Comparison of ENCODE assay signal across 8 cellular contexts in the genomic region with DNA sequence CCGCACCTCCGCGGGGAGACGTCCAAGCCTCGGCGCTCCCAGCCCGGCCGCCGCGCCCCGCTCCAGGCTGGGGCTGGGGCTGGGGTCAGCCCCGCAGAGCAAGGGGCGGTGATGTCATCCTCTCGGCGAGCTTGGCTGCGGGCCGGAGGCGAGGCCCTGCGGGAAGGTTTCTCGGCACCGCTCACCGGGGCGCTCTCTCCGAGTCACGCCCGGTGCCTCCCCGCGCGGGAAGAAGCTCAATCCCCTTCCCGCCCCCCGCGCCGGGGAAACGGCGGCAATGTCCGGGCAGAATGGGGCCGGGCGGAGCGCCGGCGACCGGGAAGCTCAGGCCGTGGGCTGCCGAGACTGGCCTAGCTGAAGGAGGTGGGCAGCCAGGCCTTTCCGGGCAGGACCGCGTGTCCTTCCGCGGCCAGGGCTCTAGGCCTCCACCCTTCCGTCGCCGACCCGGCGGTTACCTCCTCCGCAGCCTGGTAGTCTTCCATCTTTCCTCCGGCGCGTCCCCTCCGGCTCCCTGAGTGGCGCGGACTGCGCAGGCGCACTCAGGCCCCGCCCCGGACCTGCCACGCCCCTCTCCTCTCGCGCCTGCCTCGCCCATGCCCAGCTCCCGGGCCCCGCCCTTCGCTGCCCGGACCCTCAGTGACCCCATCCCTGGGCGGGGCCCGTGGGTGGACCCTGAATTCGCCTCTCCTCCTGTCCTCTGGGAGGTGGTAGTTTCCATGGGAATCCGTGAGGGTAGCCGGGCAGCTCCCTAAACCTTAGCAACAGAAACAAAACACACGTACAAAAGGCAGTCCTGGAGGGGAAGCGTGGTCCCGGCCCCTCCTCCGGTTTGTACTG. TPM values are rescaled to one million over a fixed set of nuclear protein-coding genes. Genes with fewer than 3 reads are reported as not detected.
DNase-seq lines count a peak whose midpoint lies in the region; ATAC-seq and TF ChIP-seq lines count a peak whose summit lies in the region.

A gene (minus strand): TSS at position 517 of the 837 bp plus-strand sequence. CDS start 35 bp downstream, at position 482.

- H3K4me3 Mint-ChIP-seq in activated T-helper 17 cell treated with anti-CD3 and anti-CD28 coated beads, Interleukin-2, amount 50 U/mL, for 72 hours = peak within 1 kb of the TSS; percentile 83
- H3K4me3 Mint-ChIP-seq in naive thymus-derived CD4-positive, alpha-beta T cell = peak within 1 kb of the TSS; percentile 92 to 100 (median 99)
- peak within 1 kb of the TSS; percentile 93 to 95 for H3K4me3 Mint-ChIP-seq in stimulated activated naive B cell treated with anti-CD40 and anti-IgM and Interleukin-4, amounts not matched to agents 10 μg/mL and 1 μg/mL and 100 μg/mL, for 72 hours

- no peak for TF ChIP-seq CTCF in fibroblast of lung (conservative IDR thresholded peaks at IDR 0.05 in 1 of 2, IDR thresholded peaks at IDR 0.05 in 1 of 2; ENCODE audit: low read depth in 1 of 2, low read length in 2 of 2)

- H3K9me3 ChIP-seq in fibroblast of lung (ENCODE audit: control insufficient read depth, insufficient read depth, low read depth, low read length) = no peaks in the 10 kb centered on the region
- H3K9me3 ChIP-seq in naive thymus-derived CD4-positive, alpha-beta T cell (ENCODE audit: control insufficient read depth in 2 of 3, low read length in 3 of 3) = no peaks in the 10 kb centered on the region

- H3K79me2 ChIP-seq in fibroblast of lung (ENCODE audit: control insufficient read depth, insufficient read depth, low read length) = peaks cover 47% of the 10 kb centered on the region

- no peaks in the 10 kb centered on the region for H3K36me3 ChIP-seq in fibroblast of lung (ENCODE audit: control insufficient read depth, insufficient read depth, low read length)
- H3K36me3 ChIP-seq in naive thymus-derived CD4-positive, alpha-beta T cell (ENCODE audit: control insufficient read depth in 2 of 3, insufficient read depth in 3 of 3, low read length in 3 of 3) = peaks cover 0 to 12% (median 0%) of the 10 kb centered on the region in 3 experiments

- intact Hi-C loops in naive thymus-derived CD4-positive, alpha-beta T cell (cut with micrococcal nuclease) = loop anchor here (1.0 to 2.0 kb wide), 4 partner anchors 9 to 84 kb away; a partner anchor contains a TSS

- peaks cover 62% of the 10 kb centered on the region for H3K4me1 Mint-ChIP-seq in activated T-helper 17 cell treated with anti-CD3 and anti-CD28 coated beads, Interleukin-2, amount 50 U/mL, for 72 hours
- peaks cover 47 to 72% (median 67%) of the 10 kb centered on the region in 7 donors for H3K4me1 Mint-ChIP-seq in naive thymus-derived CD4-positive, alpha-beta T cell
- peaks cover 34 to 55% of the 10 kb centered on the region in 2 donors for H3K4me1 Mint-ChIP-seq in stimulated activated naive B cell treated with anti-CD40 and anti-IgM and Interleukin-4, amounts not matched to agents 10 μg/mL and 1 μg/mL and 100 μg/mL, for 72 hours

- DNase-seq in DMS79 (lab: John Stamatoyannopoulos, UW) (peak; percentile 79), KBM-7 (peak; percentile 94), RKO (ENCODE audit: low spot score) (peak; percentile 89), fibroblast of lung (ENCODE audit: low read depth in 2 of 2) (peak; percentile 84 to 89)
- peak; percentile 72 to 99 (median 87) for DNase-seq in naive thymus-derived CD4-positive, alpha-beta T cell
- DNase-seq in stimulated activated naive B cell treated with anti-CD40 and anti-IgM and Interleukin-4, amounts not matched to agents 10 μg/mL and 1 μg/mL and 100 μg/mL, for 72 hours = peak; percentile 91

- peaks cover 74% of the 10 kb centered on the region for H3K36me3 Mint-ChIP-seq in activated T-helper 17 cell treated with anti-CD3 and anti-CD28 coated beads, Interleukin-2, amount 50 U/mL, for 72 hours (ENCODE audit: low read depth)
- H3K36me3 Mint-ChIP-seq in naive thymus-derived CD4-positive, alpha-beta T cell = peaks cover 5 to 33% (median 20%) of the 10 kb centered on the region in 5 donors
- peaks cover 11 to 19% of the 10 kb centered on the region in 2 donors for H3K36me3 Mint-ChIP-seq in stimulated activated naive B cell treated with anti-CD40 and anti-IgM and Interleukin-4, amounts not matched to agents 10 μg/mL and 1 μg/mL and 100 μg/mL, for 72 hours

- peak within 1 kb of the TSS; percentile 99 for H3K9ac ChIP-seq in fibroblast of lung (ENCODE audit: insufficient read depth, low read length)

- in situ Hi-C loops in KBM-7 (cut with MboI; ENCODE audit: low pct_unique_long_range_greater_than_20kb, low sequenced_read_pairs) = no loop called here

- H3K4me1 ChIP-seq in fibroblast of lung (ENCODE audit: control insufficient read depth, extremely low read depth, insufficient read depth, low read length) = peaks cover 24% of the 10 kb centered on the region
- peaks cover 35 to 45% of the 10 kb centered on the region in 2 donors for H3K4me1 ChIP-seq in naive thymus-derived CD4-positive, alpha-beta T cell (ENCODE audit: control insufficient read depth in 2 of 2, insufficient read depth in 2 of 2, low read length in 2 of 2)

- peak within 1 kb of the TSS; percentile 98 for H3K27ac ChIP-seq in fibroblast of lung (ENCODE audit: insufficient read depth, low read length)
- peak within 1 kb of the TSS; percentile 97 for H3K27ac ChIP-seq in naive thymus-derived CD4-positive, alpha-beta T cell (ENCODE audit: low read depth, low read length)

- POLR2A ChIA-PET in naive thymus-derived CD4-positive, alpha-beta T cell (lab: Charles Lee) = interaction anchor here (0.8 to 5.2 kb wide), 11 partner anchors 9 to 356 kb away, joined by 3 to 78 read pairs (median 4); a partner anchor contains a TSS

- H3K9me3 Mint-ChIP-seq in activated T-helper 17 cell treated with anti-CD3 and anti-CD28 coated beads, Interleukin-2, amount 50 U/mL, for 72 hours = no peaks in the 10 kb centered on the region
- peaks cover 0 to 2% (median 0%) of the 10 kb centered on the region in 11 donors for H3K9me3 Mint-ChIP-seq in naive thymus-derived CD4-positive, alpha-beta T cell
- no peaks in the 10 kb centered on the region for H3K9me3 Mint-ChIP-seq in stimulated activated naive B cell treated with anti-CD40 and anti-IgM and Interleukin-4, amounts not matched to agents 10 μg/mL and 1 μg/mL and 100 μg/mL, for 72 hours

- peak within 1 kb of the TSS; percentile 98 for H3K27ac Mint-ChIP-seq in activated T-helper 17 cell treated with anti-CD3 and anti-CD28 coated beads, Interleukin-2, amount 50 U/mL, for 72 hours
- peak within 1 kb of the TSS; percentile 88 to 100 (median 98) for H3K27ac Mint-ChIP-seq in naive thymus-derived CD4-positive, alpha-beta T cell
- peak within 1 kb of the TSS; percentile 96 for H3K27ac Mint-ChIP-seq in stimulated activated naive B cell treated with anti-CD40 and anti-IgM and Interleukin-4, amounts not matched to agents 10 μg/mL and 1 μg/mL and 100 μg/mL, for 72 hours

- peak within 1 kb of the TSS; percentile 65 for H3K4me2 ChIP-seq in fibroblast of lung (ENCODE audit: extremely low read depth, insufficient read depth, low read length)

- ATAC-seq in GM21619 (IDR thresholded peaks at IDR 0.05; ENCODE audit: unreplicated experiment) = peak; percentile 49
- peak; percentile 46 for ATAC-seq in activated T-helper 17 cell treated with anti-CD3 and anti-CD28 coated beads, Interleukin-2, amount 50 U/mL, for 72 hours (replicated peaks)
- ATAC-seq in naive thymus-derived CD4-positive, alpha-beta T cell = peak; percentile 88
- peak; percentile 49 to 66 for ATAC-seq in stimulated activated naive B cell treated with anti-CD40 and anti-IgM and Interleukin-4, amounts not matched to agents 10 μg/mL and 1 μg/mL and 100 μg/mL, for 72 hours (replicated peaks)

- no peaks in the 10 kb centered on the region for H4K20me1 ChIP-seq in fibroblast of lung (ENCODE audit: control insufficient read depth, extremely low read depth, insufficient read depth, low read length)

- no peaks in the 10 kb centered on the region for H3K27me3 Mint-ChIP-seq in activated T-helper 17 cell treated with anti-CD3 and anti-CD28 coated beads, Interleukin-2, amount 50 U/mL, for 72 hours
- H3K27me3 Mint-ChIP-seq in naive thymus-derived CD4-positive, alpha-beta T cell = no peaks in the 10 kb centered on the region
- H3K27me3 Mint-ChIP-seq in stimulated activated naive B cell treated with anti-CD40 and anti-IgM and Interleukin-4, amounts not matched to agents 10 μg/mL and 1 μg/mL and 100 μg/mL, for 72 hours = no peaks in the 10 kb centered on the region

- H2AFZ ChIP-seq in fibroblast of lung (ENCODE audit: low read length) = peak within 1 kb of the TSS; percentile 69

- peak within 1 kb of the TSS; percentile 75 to 98 (median 92) for H3K4me3 ChIP-seq in fibroblast of lung (replicated peaks in 1 of 4; ENCODE audit: control extremely low read depth in 1 of 4, insufficient read depth in 1 of 4, low read depth in 3 of 4, low read length in 4 of 4)
- H3K4me3 ChIP-seq in naive thymus-derived CD4-positive, alpha-beta T cell (ENCODE audit: low read length) = peak within 1 kb of the TSS; percentile 81

- no peaks in the 10 kb centered on the region for H3K27me3 ChIP-seq in fibroblast of lung (ENCODE audit: control insufficient read depth, insufficient read depth, low read length)
- no peaks in the 10 kb centered on the region for H3K27me3 ChIP-seq in naive thymus-derived CD4-positive, alpha-beta T cell (ENCODE audit: control insufficient read depth in 2 of 2, insufficient read depth in 2 of 2, low read length in 2 of 2)

- CTCF ChIA-PET in naive thymus-derived CD4-positive, alpha-beta T cell (lab: Charles Lee) = interaction anchor here (1.0 to 2.9 kb wide), 5 partner anchors 10 to 91 kb away, joined by 4 to 19 read pairs (median 11); no protein-coding TSS in a partner anchor

RNA-seq across cellular contexts. Expression of the gene that starts here (rescaled TPM):
- 10 to 100 TPM; 82.3 to 89.8 TPM for total RNA-seq in activated T-helper 17 cell treated with anti-CD3 and anti-CD28 coated beads, Interleukin-2, amount 50 U/mL, for 72 hours
- 85.3 and 92.3 TPM in 2 replicates for total RNA-seq in fibroblast of lung
- 280 and 296 TPM in 2 replicates for polyA plus RNA-seq in fibroblast of lung
- polyA plus RNA-seq in fibroblast of lung (2012) = 275 and 298 TPM in 2 replicates
- 119 and 168 TPM in 2 replicates for polyA minus RNA-seq in fibroblast of lung (ENCODE audit: low replicate concordance)
- total RNA-seq in naive thymus-derived CD4-positive, alpha-beta T cell = 100 to 1,000 TPM in 2 of 5 experiments, 10 to 100 TPM in 3; 66.4 to 122 (median 75.9) TPM
- 10 to 100 TPM; 81.6 to 95.6 TPM for polyA plus RNA-seq in naive thymus-derived CD4-positive, alpha-beta T cell

Comparison
In these comparisons a context has a peak if more than half of its experiments do, and no peak if none do; other contexts are left out.
1. Peak in every context shown above with its lines: DNase-seq, ATAC-seq, H3K4me3 ChIP-seq and H3K27ac ChIP-seq.